Comparison of ENCODE assay signal across 8 cellular contexts in the genomic region with DNA sequence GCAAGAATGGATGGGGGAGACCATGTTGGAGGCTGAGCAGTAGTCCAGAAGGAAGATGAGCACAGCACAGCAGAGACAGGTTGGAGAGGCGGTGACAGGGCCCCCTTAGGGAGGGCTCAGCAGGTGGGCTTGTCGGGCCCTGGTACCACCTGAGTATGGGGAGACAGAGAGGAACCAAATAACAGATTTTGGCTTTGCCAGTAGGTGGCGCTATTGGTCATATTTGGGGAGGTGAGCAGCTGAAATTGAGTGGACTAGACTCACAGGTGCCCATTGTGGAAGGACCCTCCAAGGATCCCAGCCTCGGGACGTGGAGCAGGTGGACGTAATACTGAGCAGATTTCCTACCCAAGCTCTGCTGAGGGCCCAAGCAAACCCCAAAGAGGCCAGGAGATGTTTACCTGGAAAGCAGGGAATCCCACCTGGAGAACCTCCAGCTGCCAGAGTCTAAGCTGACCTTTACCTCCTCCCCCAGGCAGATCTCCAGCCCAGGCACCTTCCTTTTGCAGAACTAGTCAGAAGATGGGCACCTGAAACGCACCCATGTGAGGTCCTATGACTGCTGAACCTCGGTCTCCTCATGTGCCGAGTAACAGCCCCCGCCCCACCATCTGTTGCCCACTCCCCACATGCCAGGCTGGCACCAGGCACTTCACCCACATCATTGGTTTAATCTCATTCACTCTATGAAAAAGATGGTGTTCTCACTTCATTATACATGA. TPM values are rescaled to one million over a fixed set of nuclear protein-coding genes. Genes with fewer than 3 reads are reported as not detected.
DNase-seq lines count a peak whose midpoint lies in the region; ATAC-seq and TF ChIP-seq lines count a peak whose summit lies in the region.

No MANE protein-coding gene starts in this region.

- no peaks in the 10 kb centered on the region for H3K9me3 Mint-ChIP-seq in stimulated activated naive B cell treated with anti-CD40 and anti-IgM and Interleukin-4, amounts not matched to agents 10 μg/mL and 1 μg/mL and 100 μg/mL, for 72 hours

- no peak overlapping the region for H3K9ac ChIP-seq in mesendoderm (ENCODE audit: low read length)

- H3K4ac ChIP-seq in mesendoderm (ENCODE audit: low read depth, low read length): no peak overlapping the region

- no peak overlapping the region for H3K18ac ChIP-seq in mesendoderm (ENCODE audit: low read length)

- H3K36me3 Mint-ChIP-seq in stimulated activated naive B cell treated with anti-CD40 and anti-IgM and Interleukin-4, amounts not matched to agents 10 μg/mL and 1 μg/mL and 100 μg/mL, for 72 hours: no peaks in the 10 kb centered on the region

- H3K23ac ChIP-seq in mesendoderm (ENCODE audit: low read length): no peak overlapping the region

- H2BK120ac ChIP-seq in mesendoderm (ENCODE audit: low read depth, low read length): no peak overlapping the region

- WGBS in mesendoderm (ENCODE audit: extremely low coverage, insufficient coverage, low lambda C conversion rate): no CpG with 5 or more reads among the region's 10 CpGs

- peaks cover 56 to 58% of the 10 kb centered on the region in 2 donors for H3K27me3 Mint-ChIP-seq in stimulated activated naive B cell treated with anti-CD40 and anti-IgM and Interleukin-4, amounts not matched to agents 10 μg/mL and 1 μg/mL and 100 μg/mL, for 72 hours

- no peaks in the 10 kb centered on the region for H3K36me3 ChIP-seq in mesendoderm (ENCODE audit: control insufficient read depth, insufficient read depth, low read length)

- no peak overlapping the region for H3K4me3 Mint-ChIP-seq in stimulated activated naive B cell treated with anti-CD40 and anti-IgM and Interleukin-4, amounts not matched to agents 10 μg/mL and 1 μg/mL and 100 μg/mL, for 72 hours

- H3K4me1 Mint-ChIP-seq in stimulated activated naive B cell treated with anti-CD40 and anti-IgM and Interleukin-4, amounts not matched to agents 10 μg/mL and 1 μg/mL and 100 μg/mL, for 72 hours: peaks cover 13 to 15% of the 10 kb centered on the region in 2 donors

- no peak overlapping the region for H3K56ac ChIP-seq in mesendoderm (ENCODE audit: low read length)

- no peak overlapping the region for H4K5ac ChIP-seq in mesendoderm (ENCODE audit: low read length)

- ATAC-seq in stimulated activated naive B cell treated with anti-CD40 and anti-IgM and Interleukin-4, amounts not matched to agents 10 μg/mL and 1 μg/mL and 100 μg/mL, for 72 hours (replicated peaks): peak; percentile 55 to 67
- ATAC-seq in HG02678 (IDR thresholded peaks at IDR 0.05; ENCODE audit: unreplicated experiment): no peak

- no peaks in the 10 kb centered on the region for H3K79me2 ChIP-seq in mesendoderm (ENCODE audit: control insufficient read depth, insufficient read depth, low read length)

- no peak overlapping the region for H3K27ac Mint-ChIP-seq in stimulated activated naive B cell treated with anti-CD40 and anti-IgM and Interleukin-4, amounts not matched to agents 10 μg/mL and 1 μg/mL and 100 μg/mL, for 72 hours

- peaks cover 2% of the 10 kb centered on the region for H3K4me1 ChIP-seq in mesendoderm (ENCODE audit: control insufficient read depth, low read depth, low read length)

- H3K4me3 ChIP-seq in AG10803 (ENCODE audit: low read length): no peak overlapping the region
- H3K4me3 ChIP-seq in mesendoderm (ENCODE audit: low read length): no peak overlapping the region

- H3K27ac ChIP-seq in mesendoderm (ENCODE audit: low read depth, low read length): no peak overlapping the region

- no peak overlapping the region for H3K4me2 ChIP-seq in mesendoderm (ENCODE audit: low read length)

- H2AK5ac ChIP-seq in mesendoderm (ENCODE audit: low read length): no peak overlapping the region

- no peaks in the 10 kb centered on the region for H3K79me1 ChIP-seq in mesendoderm (ENCODE audit: low read length)

- peak; percentile 74 for TF ChIP-seq CTCF in AG10803 (conservative IDR thresholded peaks at IDR 0.05; ENCODE audit: low read length)

- H4K8ac ChIP-seq in mesendoderm (ENCODE audit: low read depth, low read length): no peak overlapping the region

- no peak overlapping the region for H2BK15ac ChIP-seq in mesendoderm (replicated peaks; ENCODE audit: low read depth)

- DNase-seq in AG10803 (ENCODE audit: low read depth): peak; percentile 46
- DNase-seq in H4 (ENCODE audit: low spot score): peak; percentile 51
- DNase-seq in NCI-H524 treated with DMSO at 0.1 percent for 48 hours (lab: John Stamatoyannopoulos, UW): peak; percentile 17
- peak; percentile 74 to 81 for DNase-seq in activated CD4-positive, alpha-beta T cell treated with anti-CD3 and anti-CD28 coated beads, Interleukin-2, amount 50 U/mL, for 48 hours
- peak; percentile 52 to 63 for DNase-seq in dermis microvascular lymphatic vessel endothelial cell (ENCODE audit: low read depth in 2 of 2)
- peak; percentile 76 for DNase-seq in mesendoderm
- peak; percentile 46 for DNase-seq in stimulated activated naive B cell treated with anti-CD40 and anti-IgM and Interleukin-4, amounts not matched to agents 10 μg/mL and 1 μg/mL and 100 μg/mL, for 72 hours

- no peaks in the 10 kb centered on the region for H3K27me3 ChIP-seq in mesendoderm (ENCODE audit: insufficient read depth, low read length, poor library complexity)

- H2BK5ac ChIP-seq in mesendoderm (ENCODE audit: low read length): no peak overlapping the region

RNA-seq across cellular contexts. Expression of a gene that starts 24.6 kb away (rescaled TPM):
- 0.33 and 0.64 TPM in 2 replicates for total RNA-seq in H4 (2014; rRNA removed; shearing (Covaris generic))
- total RNA-seq in dermis microvascular lymphatic vessel endothelial cell: 0.77 and 2.9 TPM in 2 replicates
- polyA plus RNA-seq in mesendoderm (2013, experiment 1 of 2): 1.9 TPM
- 1.8 TPM for polyA plus RNA-seq in mesendoderm (2013, experiment 2 of 2)

Comparison
In these comparisons a context has a peak if more than half of its experiments do, and no peak if none do; other contexts are left out.
1. DNase-seq: peak in every context shown above with its lines; median percentile 78 in activated CD4-positive, alpha-beta T cell treated with anti-CD3 and anti-CD28 coated beads, Interleukin-2, amount 50 U/mL, for 48 hours; 76 in mesendoderm; 58 in dermis microvascular lymphatic vessel endothelial cell; 51 in H4; 46 in AG10803; 46 in stimulated activated naive B cell treated with anti-CD40 and anti-IgM and Interleukin-4, amounts not matched to agents 10 μg/mL and 1 μg/mL and 100 μg/mL, for 72 hours; 17 in NCI-H524 treated with DMSO at 0.1 percent for 48 hours.